15 cellular contexts compared by ENCODE assay signal in the genomic region with DNA sequence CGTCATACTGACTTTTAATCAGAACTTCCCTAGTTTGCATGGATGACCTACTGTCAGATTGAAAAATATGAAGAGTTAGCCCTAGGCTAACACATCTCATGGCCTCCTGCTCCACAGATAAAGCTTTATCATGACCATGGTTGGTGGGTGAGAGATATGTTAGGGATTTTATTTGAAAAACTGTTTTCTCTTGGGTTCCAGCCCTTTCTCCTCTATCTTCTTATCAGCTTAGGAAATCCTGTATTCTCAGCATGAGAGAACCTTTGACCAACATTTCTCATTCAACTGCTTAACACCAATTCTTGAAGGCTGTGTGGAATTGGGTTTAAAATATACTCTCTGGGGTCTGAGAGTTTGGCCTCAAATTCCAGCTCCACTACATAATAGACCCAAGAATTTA.
"Had no signal": no experiment of that assay in that cellular context is flagged by ENCODE, and none has a peak within 500 bp of the region (broad histone marks: within the 10 kb centered on the region; RNA-seq: fewer than 3 reads in every experiment).

No MANE protein-coding gene starts in this region.

- H3K4me3 ChIP-seq: ovary, psoas muscle, sigmoid colon, spleen, suprapubic skin had no signal

- H3K4me1 ChIP-seq: psoas muscle, sigmoid colon, spleen, suprapubic skin had no signal

- H3K36me3 ChIP-seq: ovary, sigmoid colon, spleen, suprapubic skin had no signal

- ATAC-seq: effector memory CD8-positive, alpha-beta T cell; naive thymus-derived CD8-positive, alpha-beta T cell; psoas muscle; right cardiac atrium; stimulated activated naive B cell treated with anti-CD40 and anti-IgM and Interleukin-4, amounts not matched to agents 10 μg/mL and 1 μg/mL and 100 μg/mL, for 72 hours had no signal

- H3K9me3 ChIP-seq: ovary, sigmoid colon, suprapubic skin had no signal

- DNase-seq: cortex of kidney; effector memory CD8-positive, alpha-beta T cell; head of caudate nucleus; naive thymus-derived CD8-positive, alpha-beta T cell; nephron progenitor cell; occipital lobe; ovary; posterior cingulate gyrus; psoas muscle; right cardiac atrium; sigmoid colon; spleen; stimulated activated CD4-positive, alpha-beta T cell treated with anti-CD3 and anti-CD28 coated beads, Interleukin-4, amount 100 ng/mL, for 4 hours; stimulated activated naive B cell treated with anti-CD40 and anti-IgM and Interleukin-4, amounts not matched to agents 10 μg/mL and 1 μg/mL and 100 μg/mL, for 72 hours had no signal

- H3K27ac ChIP-seq: ovary, psoas muscle, sigmoid colon, spleen, suprapubic skin had no signal

- H3K27me3 ChIP-seq: ovary, sigmoid colon, spleen, suprapubic skin had no signal
